ENCODE assay signal across 8 cellular contexts in genomic region chr14:51776102-51776894, GRCh38.
DNase-seq lines count a peak whose midpoint lies in the region; ATAC-seq and TF ChIP-seq lines count a peak whose summit lies in the region.

No MANE protein-coding gene starts in this region.

- peak; percentile 83 for TF ChIP-seq CTCF in OCI-LY7 (conservative IDR thresholded peaks at IDR 0.05; ENCODE audit: low read length)
- peak; percentile 33 to 80 (median 62) for TF ChIP-seq CTCF in adrenal gland (IDR thresholded peaks at IDR 0.05)
- peak in 3 of 4 experiments; percentile 51 to 72 (median 67) for TF ChIP-seq CTCF in prostate gland (IDR thresholded peaks at IDR 0.05)

- H4K20me1 ChIP-seq in OCI-LY7 (ENCODE audit: insufficient read depth, low read length) = no peaks in the 10 kb centered on the region

- 43 to 50% (median 48%) methylated on average over 13 of the region's 13 CpGs for WGBS in adrenal gland, 4 donors
- WGBS in prostate gland = 36% methylated on average over 13 of the region's 13 CpGs

- H3K4me1 ChIP-seq in OCI-LY7 (ENCODE audit: insufficient read depth, low read length, poor library complexity, severe bottlenecking) = no peaks in the 10 kb centered on the region
- H3K4me1 ChIP-seq in adrenal gland (replicated peaks in 1 of 2) = peaks cover 0 to 7% of the 10 kb centered on the region in 2 donors
- peaks cover 3% of the 10 kb centered on the region for H3K4me1 ChIP-seq in prostate gland (replicated peaks)

- H3K27ac ChIP-seq in OCI-LY7 (ENCODE audit: low read depth, low read length, poor library complexity, severe bottlenecking) (no peak overlapping the region), adrenal gland (no peak overlapping the region), prostate gland (no peak overlapping the region)

- CTCF ChIA-PET in OCI-LY7 (lab: Charles Lee; ENCODE audit: unreplicated experiment) = no interaction called here

- H2AFZ ChIP-seq in OCI-LY7 (ENCODE audit: low read length) = no peak overlapping the region; the same call in 1 of the 2 replicates

- TF ChIP-seq POLR2A in adrenal gland (IDR thresholded peaks at IDR 0.05) (no peak), prostate gland (IDR thresholded peaks at IDR 0.05) (no peak)

- intact Hi-C loops in OCI-LY7 (cut with micrococcal nuclease; ENCODE audit: unreplicated experiment) (no loop called here), adrenal gland (cut with DNase I) (loop anchor here (5.0 to 10.0 kb wide), 4 partner anchors 121 to 494 kb away; partner anchors contain the start of gene FRMD6 (in 1 of the 2)), left cardiac atrium (cut with DNase I) (loop anchor here (5.0 to 10.0 kb wide), 3 partner anchors 121 to 494 kb away; partner anchors contain the start of gene FRMD6 (in 1 of the 2)), prostate gland (cut with DNase I) (loop anchor here (1.0 to 5.0 kb wide), 2 partner anchors 123 to 201 kb away; no protein-coding TSS in a partner anchor)

- no peaks in the 10 kb centered on the region for H3K79me2 ChIP-seq in OCI-LY7 (ENCODE audit: insufficient read depth, low read depth, low read length)

- ATAC-seq in HG03521 (IDR thresholded peaks at IDR 0.05; ENCODE audit: unreplicated experiment) = peak; percentile 46
- peak; percentile 84 to 89 for ATAC-seq in left cardiac atrium
- no peak for ATAC-seq in GM21423 (IDR thresholded peaks at IDR 0.05; ENCODE audit: unreplicated experiment)

- H3K36me3 ChIP-seq in OCI-LY7 (ENCODE audit: insufficient read depth, low read length) (no peaks in the 10 kb centered on the region), adrenal gland (replicated peaks in 1 of 2) (no peaks in the 10 kb centered on the region), prostate gland (no peaks in the 10 kb centered on the region)

- H3K4me2 ChIP-seq in OCI-LY7 (ENCODE audit: low read length) = 0 out of 2 replicates have a peak overlapping the region, but pooled peaks have one; percentile 6

- no peaks in the 10 kb centered on the region for H3K9me2 ChIP-seq in OCI-LY7 (ENCODE audit: insufficient read depth, low read length)

- POLR2A ChIA-PET in OCI-LY7 (lab: Charles Lee) = interaction anchor here (0.7 kb wide), 1 partner anchor 138 kb away, joined by 3 read pairs; no protein-coding TSS in a partner anchor

- H3K4me3 ChIP-seq in OCI-LY7 (ENCODE audit: low read depth, low read length, poor library complexity, severe bottlenecking) = no peak overlapping the region
- no peak overlapping the region for H3K4me3 ChIP-seq in adrenal gland
- no peak overlapping the region for H3K4me3 ChIP-seq in prostate gland

- H3K9me3 ChIP-seq in OCI-LY7 (ENCODE audit: low read length) = no peaks in the 10 kb centered on the region
- no peaks in the 10 kb centered on the region for H3K9me3 ChIP-seq in adrenal gland (replicated peaks in 1 of 3)
- no peaks in the 10 kb centered on the region for H3K9me3 ChIP-seq in prostate gland

- peak; percentile 73 for DNase-seq in EH (ENCODE audit: low read depth)
- peak; percentile 59 for DNase-seq in OCI-LY7 (ENCODE audit: low spot score)
- peak; percentile 51 to 73 (median 59) for DNase-seq in adrenal gland
- peak; percentile 58 for DNase-seq in left cardiac atrium
- DNase-seq in prostate gland (ENCODE audit: low spot score) = peak; percentile 25
- DNase-seq in NCI-H1048 (lab: John Stamatoyannopoulos, UW) = no peak

- BruUV-seq in OCI-LY7 (replicated peaks; lab: Mats Ljungman, UMichigan) = no TSS peak

- H3K27me3 ChIP-seq in adrenal gland (no peaks in the 10 kb centered on the region), prostate gland (replicated peaks; ENCODE audit: insufficient read depth) (no peaks in the 10 kb centered on the region)
